Comparison of ENCODE assay signal across 2 cellular contexts in the genomic region with DNA sequence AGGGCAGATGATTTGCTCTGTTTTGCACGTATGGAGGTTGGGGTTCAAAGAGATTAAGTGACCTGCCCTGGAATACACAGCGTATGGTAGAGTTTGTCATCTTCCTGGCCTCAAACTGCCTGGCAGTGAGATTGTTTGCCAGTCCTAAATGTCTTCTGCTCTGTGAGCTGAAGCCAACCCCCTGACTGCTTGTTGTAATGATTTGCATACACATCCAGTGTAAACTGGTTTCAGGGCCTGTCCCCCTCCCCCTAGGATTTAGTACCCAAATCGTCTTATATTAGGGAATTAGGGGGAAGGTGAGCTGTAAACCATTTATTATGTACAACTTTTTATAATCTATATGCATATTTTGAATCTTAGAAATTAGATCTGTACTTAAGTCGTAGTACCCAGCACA.
TF ChIP-seq lines count a peak whose summit lies in the region.

No MANE protein-coding gene starts in this region.

TF ChIP-seq in GM23338, 12 proteins besides CTCF, POLR2A, EP300 and RAD21 (continued from another document):
- TF ChIP-seq, protein P1, sequence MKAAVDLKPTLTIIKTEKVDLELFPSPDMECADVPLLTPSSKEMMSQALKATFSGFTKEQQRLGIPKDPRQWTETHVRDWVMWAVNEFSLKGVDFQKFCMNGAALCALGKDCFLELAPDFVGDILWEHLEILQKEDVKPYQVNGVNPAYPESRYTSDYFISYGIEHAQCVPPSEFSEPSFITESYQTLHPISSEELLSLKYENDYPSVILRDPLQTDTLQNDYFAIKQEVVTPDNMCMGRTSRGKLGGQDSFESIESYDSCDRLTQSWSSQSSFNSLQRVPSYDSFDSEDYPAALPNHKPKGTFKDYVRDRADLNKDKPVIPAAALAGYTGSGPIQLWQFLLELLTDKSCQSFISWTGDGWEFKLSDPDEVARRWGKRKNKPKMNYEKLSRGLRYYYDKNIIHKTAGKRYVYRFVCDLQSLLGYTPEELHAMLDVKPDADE (IDR thresholded peaks at IDR 0.05): no peak
- no peak for TF ChIP-seq ZNF331 (CRISPR knock-in tag; IDR thresholded peaks at IDR 0.05; ENCODE audit: low read depth)
- no peak for TF ChIP-seq EZH2 (IDR thresholded peaks at IDR 0.05; ENCODE audit: low read depth, unreplicated experiment)
- TF ChIP-seq POLR2AphosphoS5 (IDR thresholded peaks at IDR 0.05; ENCODE audit: low read depth): no peak
- no peak for TF ChIP-seq ZNF114 (CRISPR knock-in tag; IDR thresholded peaks at IDR 0.05)
- no peak for TF ChIP-seq STAT1 (IDR thresholded peaks at IDR 0.05; ENCODE audit: unreplicated experiment)
- TF ChIP-seq, protein P2, sequence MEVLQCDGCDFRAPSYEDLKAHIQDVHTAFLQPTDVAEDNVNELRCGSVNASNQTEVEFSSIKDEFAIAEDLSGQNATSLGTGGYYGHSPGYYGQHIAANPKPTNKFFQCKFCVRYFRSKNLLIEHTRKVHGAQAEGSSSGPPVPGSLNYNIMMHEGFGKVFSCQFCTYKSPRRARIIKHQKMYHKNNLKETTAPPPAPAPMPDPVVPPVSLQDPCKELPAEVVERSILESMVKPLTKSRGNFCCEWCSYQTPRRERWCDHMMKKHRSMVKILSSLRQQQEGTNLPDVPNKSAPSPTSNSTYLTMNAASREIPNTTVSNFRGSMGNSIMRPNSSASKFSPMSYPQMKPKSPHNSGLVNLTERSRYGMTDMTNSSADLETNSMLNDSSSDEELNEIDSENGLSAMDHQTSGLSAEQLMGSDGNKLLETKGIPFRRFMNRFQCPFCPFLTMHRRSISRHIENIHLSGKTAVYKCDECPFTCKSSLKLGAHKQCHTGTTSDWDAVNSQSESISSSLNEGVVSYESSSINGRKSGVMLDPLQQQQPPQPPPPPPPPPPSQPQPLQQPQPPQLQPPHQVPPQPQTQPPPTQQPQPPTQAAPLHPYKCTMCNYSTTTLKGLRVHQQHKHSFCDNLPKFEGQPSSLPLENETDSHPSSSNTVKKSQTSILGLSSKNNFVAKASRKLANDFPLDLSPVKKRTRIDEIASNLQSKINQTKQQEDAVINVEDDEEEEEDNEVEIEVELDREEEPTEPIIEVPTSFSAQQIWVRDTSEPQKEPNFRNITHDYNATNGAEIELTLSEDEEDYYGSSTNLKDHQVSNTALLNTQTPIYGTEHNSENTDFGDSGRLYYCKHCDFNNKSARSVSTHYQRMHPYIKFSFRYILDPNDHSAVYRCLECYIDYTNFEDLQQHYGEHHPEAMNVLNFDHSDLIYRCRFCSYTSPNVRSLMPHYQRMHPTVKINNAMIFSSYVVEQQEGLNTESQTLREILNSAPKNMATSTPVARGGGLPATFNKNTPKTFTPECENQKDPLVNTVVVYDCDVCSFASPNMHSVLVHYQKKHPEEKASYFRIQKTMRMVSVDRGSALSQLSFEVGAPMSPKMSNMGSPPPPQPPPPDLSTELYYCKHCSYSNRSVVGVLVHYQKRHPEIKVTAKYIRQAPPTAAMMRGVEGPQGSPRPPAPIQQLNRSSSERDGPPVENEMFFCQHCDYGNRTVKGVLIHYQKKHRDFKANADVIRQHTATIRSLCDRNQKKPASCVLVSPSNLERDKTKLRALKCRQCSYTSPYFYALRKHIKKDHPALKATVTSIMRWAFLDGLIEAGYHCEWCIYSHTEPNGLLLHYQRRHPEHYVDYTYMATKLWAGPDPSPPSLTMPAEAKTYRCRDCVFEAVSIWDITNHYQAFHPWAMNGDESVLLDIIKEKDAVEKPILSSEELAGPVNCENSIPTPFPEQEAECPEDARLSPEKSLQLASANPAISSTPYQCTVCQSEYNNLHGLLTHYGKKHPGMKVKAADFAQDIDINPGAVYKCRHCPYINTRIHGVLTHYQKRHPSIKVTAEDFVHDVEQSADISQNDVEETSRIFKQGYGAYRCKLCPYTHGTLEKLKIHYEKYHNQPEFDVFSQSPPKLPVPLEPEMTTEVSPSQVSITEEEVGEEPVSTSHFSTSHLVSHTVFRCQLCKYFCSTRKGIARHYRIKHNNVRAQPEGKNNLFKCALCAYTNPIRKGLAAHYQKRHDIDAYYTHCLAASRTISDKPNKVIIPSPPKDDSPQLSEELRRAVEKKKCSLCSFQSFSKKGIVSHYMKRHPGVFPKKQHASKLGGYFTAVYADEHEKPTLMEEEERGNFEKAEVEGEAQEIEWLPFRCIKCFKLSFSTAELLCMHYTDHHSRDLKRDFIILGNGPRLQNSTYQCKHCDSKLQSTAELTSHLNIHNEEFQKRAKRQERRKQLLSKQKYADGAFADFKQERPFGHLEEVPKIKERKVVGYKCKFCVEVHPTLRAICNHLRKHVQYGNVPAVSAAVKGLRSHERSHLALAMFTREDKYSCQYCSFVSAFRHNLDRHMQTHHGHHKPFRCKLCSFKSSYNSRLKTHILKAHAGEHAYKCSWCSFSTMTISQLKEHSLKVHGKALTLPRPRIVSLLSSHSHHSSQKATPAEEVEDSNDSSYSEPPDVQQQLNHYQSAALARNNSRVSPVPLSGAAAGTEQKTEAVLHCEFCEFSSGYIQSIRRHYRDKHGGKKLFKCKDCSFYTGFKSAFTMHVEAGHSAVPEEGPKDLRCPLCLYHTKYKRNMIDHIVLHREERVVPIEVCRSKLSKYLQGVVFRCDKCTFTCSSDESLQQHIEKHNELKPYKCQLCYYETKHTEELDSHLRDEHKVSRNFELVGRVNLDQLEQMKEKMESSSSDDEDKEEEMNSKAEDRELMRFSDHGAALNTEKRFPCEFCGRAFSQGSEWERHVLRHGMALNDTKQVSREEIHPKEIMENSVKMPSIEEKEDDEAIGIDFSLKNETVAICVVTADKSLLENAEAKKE (CRISPR knock-in tag; IDR thresholded peaks at IDR 0.05): no peak
TF ChIP-seq in GM23338: peak in this region for 0.

TF ChIP-seq in WTC11, 78 proteins besides CTCF, POLR2A, EP300 and RAD21 (continued from another document):
- no peak for TF ChIP-seq FOXP4 (CRISPR knock-in tag; IDR thresholded peaks at IDR 0.05)
- no peak for TF ChIP-seq KAT7 (CRISPR knock-in tag; IDR thresholded peaks at IDR 0.05; ENCODE audit: borderline replicate concordance)
- TF ChIP-seq ZNF396 (CRISPR knock-in tag; IDR thresholded peaks at IDR 0.05; ENCODE audit: borderline replicate concordance): no peak
- TF ChIP-seq RORB (CRISPR knock-in tag; IDR thresholded peaks at IDR 0.05): no peak
- no peak for TF ChIP-seq MYBL2 (CRISPR knock-in tag; IDR thresholded peaks at IDR 0.05)
- TF ChIP-seq, protein P3, sequence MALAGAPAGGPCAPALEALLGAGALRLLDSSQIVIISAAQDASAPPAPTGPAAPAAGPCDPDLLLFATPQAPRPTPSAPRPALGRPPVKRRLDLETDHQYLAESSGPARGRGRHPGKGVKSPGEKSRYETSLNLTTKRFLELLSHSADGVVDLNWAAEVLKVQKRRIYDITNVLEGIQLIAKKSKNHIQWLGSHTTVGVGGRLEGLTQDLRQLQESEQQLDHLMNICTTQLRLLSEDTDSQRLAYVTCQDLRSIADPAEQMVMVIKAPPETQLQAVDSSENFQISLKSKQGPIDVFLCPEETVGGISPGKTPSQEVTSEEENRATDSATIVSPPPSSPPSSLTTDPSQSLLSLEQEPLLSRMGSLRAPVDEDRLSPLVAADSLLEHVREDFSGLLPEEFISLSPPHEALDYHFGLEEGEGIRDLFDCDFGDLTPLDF (CRISPR knock-in tag; IDR thresholded peaks at IDR 0.05): no peak
- no peak for TF ChIP-seq ZBTB21 (CRISPR knock-in tag; IDR thresholded peaks at IDR 0.05; ENCODE audit: borderline replicate concordance)
